In genomic region chr5:1526681-1527131, GRCh38 we compare ENCODE assay signal across 15 cellular contexts. TPM values are rescaled to one million over a fixed set of nuclear protein-coding genes. Genes with fewer than 3 reads are reported as not detected.
DNase-seq lines count a peak whose midpoint lies in the region; ATAC-seq, FAIRE-seq and TF ChIP-seq lines count a peak whose summit lies in the region.
"Had no signal": no experiment of that assay in that cellular context is flagged by ENCODE, and none has a peak within 500 bp of the region (broad histone marks: within the 10 kb centered on the region; RNA-seq: fewer than 3 reads in every experiment).

No MANE protein-coding gene starts in this region.

- no peak for FAIRE-seq in H1 (lab: Jason Lieb, UNC)

- H2BK15ac ChIP-seq in H1 (ENCODE audit: low read length): no peak overlapping the region

- H2AFZ ChIP-seq in H1 (ENCODE audit: low read length): no peak overlapping the region
- H2AFZ ChIP-seq: parathyroid adenoma had no signal

- H4K91ac ChIP-seq in H1 (replicated peaks; ENCODE audit: insufficient read length, low read length): no peak overlapping the region

- CTCF ChIA-PET in CD4-positive, alpha-beta T cell (lab: Charles Lee): no interaction called here
- CTCF ChIA-PET in H1 (lab: Charles Lee; ENCODE audit: partially characterized antibody): interaction anchor here (1.3 to 3.1 kb wide), 4 partner anchors 11 to 25 kb away, joined by 3 to 15 read pairs (median 4); no protein-coding TSS in a partner anchor

- peak overlapping the region; percentile 56 for H3K4me3 Mint-ChIP-seq in CD4-positive, alpha-beta T cell
- peak overlapping the region in 3 of 4 donors; percentile 17 to 82 (median 61) for H3K4me3 Mint-ChIP-seq in IgD-negative memory B cell

- WGBS in H1 (ENCODE audit: extremely low coverage in 1 of 2, insufficient coverage in 1 of 2, insufficient read length in 1 of 2, insufficient replicate concordance in 2 of 2, low coverage in 1 of 2, low lambda C conversion rate in 2 of 2, missing lambda C conversion rate in 1 of 2), 2 experiments: 84% methylated on average over 6 of the region's 9 CpGs; no CpG with 5 or more reads in 1 of the 2 experiments
- WGBS in psoas muscle, 3 donors: 81 to 88% (median 81%) methylated on average over 9 of the region's 9 CpGs
- 88% methylated on average over 8 of the region's 9 CpGs for WGBS in esophagus muscularis mucosa

- H2BK20ac ChIP-seq in H1 (ENCODE audit: low read length): no peak overlapping the region

- no peak overlapping the region for H3K18ac ChIP-seq in H1 (ENCODE audit: extremely low read depth, low read length)

- H3K4me1 Mint-ChIP-seq in CD4-positive, alpha-beta T cell (ENCODE audit: low read depth): peaks cover 12% of the 10 kb centered on the region
- H3K4me1 Mint-ChIP-seq in IgD-negative memory B cell: peaks cover 23 to 37% (median 31%) of the 10 kb centered on the region in 3 donors

- H3K79me1 ChIP-seq in H1 (ENCODE audit: low read depth, low read length): peaks cover 3% of the 10 kb centered on the region; the same call in 1 of the 2 replicates

- H3K14ac ChIP-seq in H1 (ENCODE audit: insufficient read length): no peak overlapping the region

- no peak overlapping the region for H3K27ac ChIP-seq in CD4-positive, alpha-beta T cell (ENCODE audit: low read depth, low read length)
- H3K27ac ChIP-seq in H1 (ENCODE audit: low read depth, low read length) (no peak overlapping the region), psoas muscle (no peak overlapping the region), esophagus muscularis mucosa (replicated peaks in 1 of 4) (no peak overlapping the region)
- H3K27ac ChIP-seq: parathyroid adenoma, SJSA1 had no signal

- H3K4me3 ChIP-seq in H1 (ENCODE audit: extremely low read depth in 1 of 4, insufficient read depth in 2 of 4, low read depth in 3 of 4, low read length in 4 of 4) (no peak overlapping the region), psoas muscle (no peak overlapping the region), esophagus muscularis mucosa (no peak overlapping the region)
- H3K4me3 ChIP-seq: SJSA1 had no signal

- no peak for TF ChIP-seq RAD21 in H1 (IDR thresholded peaks at IDR 0.05 in 1 of 2, conservative IDR thresholded peaks at IDR 0.05 in 1 of 2; ENCODE audit: low read depth in 2 of 2, low read length in 2 of 2)

- intact Hi-C loops in CD4-positive, alpha-beta T cell (cut with DNase I, micrococcal nuclease): no loop called here
- intact Hi-C loops in psoas muscle (cut with DNase I): loop anchor here in 1 of 2 donors (10.0 kb wide), 1 partner anchor 182 kb away; the partner anchor contains the start of gene CLPTM1L
- intact Hi-C loops in esophagus muscularis mucosa (cut with DNase I): loop anchor here (5.0 to 10.0 kb wide), 3 partner anchors 41 to 118 kb away; no protein-coding TSS in a partner anchor

- TF ChIP-seq POLR2A in H1 (IDR thresholded peaks at IDR 0.05; ENCODE audit: control extremely low read depth in 1 of 2, low read depth in 2 of 2, low read length in 2 of 2): no peak
- TF ChIP-seq POLR2A in esophagus muscularis mucosa (IDR thresholded peaks at IDR 0.05; ENCODE audit: low read depth): no peak

- peaks cover 15 to 19% of the 10 kb centered on the region in 2 experiments; a peak in 3 of 4 replicates for H3K79me2 ChIP-seq in H1 (ENCODE audit: control insufficient read depth in 1 of 2, insufficient read depth in 2 of 2, low read length in 2 of 2)

- H2BK5ac ChIP-seq in H1 (ENCODE audit: low read depth, low read length): no peak overlapping the region

- H3K27me3 ChIP-seq in CD4-positive, alpha-beta T cell (ENCODE audit: control insufficient read depth, insufficient read depth, low read length): no peaks in the 10 kb centered on the region
- H3K27me3 ChIP-seq in H1 (replicated peaks in 1 of 4; ENCODE audit: control insufficient read depth in 3 of 4, extremely low read depth in 1 of 4, insufficient read depth in 3 of 4, low read length in 3 of 4) (no peaks in the 10 kb centered on the region; a peak in 1 of 7 replicates), psoas muscle (ENCODE audit: insufficient read depth in 3 of 3, low read length in 2 of 3) (peaks cover 0 to 3% (median 0%) of the 10 kb centered on the region in 3 donors), esophagus muscularis mucosa (no peaks in the 10 kb centered on the region)

- TF ChIP-seq EP300 in H1 (IDR thresholded peaks at IDR 0.05; ENCODE audit: borderline replicate concordance in 1 of 2, low read depth in 2 of 2, low read length in 2 of 2) (no peak), esophagus muscularis mucosa (IDR thresholded peaks at IDR 0.05) (no peak)

- POLR2A ChIA-PET in CD4-positive, alpha-beta T cell (lab: Charles Lee): interaction anchor here (0.8 to 1.6 kb wide), 2 partner anchors 9 to 10 kb away, joined by 3 to 4 read pairs; no protein-coding TSS in a partner anchor
- POLR2A ChIA-PET in H1 (lab: Charles Lee; ENCODE audit: partially characterized antibody): interaction anchor here (1.0 to 6.0 kb wide), 3 partner anchors 10 to 13 kb away, joined by 3 to 54 read pairs (median 5); no protein-coding TSS in a partner anchor

- no peak overlapping the region for H3K4ac ChIP-seq in H1 (replicated peaks; ENCODE audit: insufficient read length, low read depth, low read length)

- no peak for ATAC-seq in CD4-positive, alpha-beta T cell (ENCODE audit: poor library complexity)
- ATAC-seq in psoas muscle (no peak), HG03571 (IDR thresholded peaks at IDR 0.05; ENCODE audit: unreplicated experiment) (no peak)

- H3K36me3 ChIP-seq in H1 (ENCODE audit: control insufficient read depth in 2 of 4, insufficient read depth in 4 of 4, low read length in 3 of 4) (no peaks in the 10 kb centered on the region), psoas muscle (ENCODE audit: insufficient read depth in 1 of 2, low read depth in 1 of 2) (no peaks in the 10 kb centered on the region), esophagus muscularis mucosa (no peaks in the 10 kb centered on the region)

- H2AK5ac ChIP-seq in H1 (ENCODE audit: low read depth, low read length): 0 out of 2 replicates have a peak overlapping the region, but pooled peaks have one; percentile 13

- no peak overlapping the region for H3K9ac ChIP-seq in H1 (replicated peaks in 1 of 4; ENCODE audit: extremely low read depth in 1 of 4, low read depth in 3 of 4, low read length in 3 of 4)
- H3K9ac ChIP-seq: parathyroid adenoma had no signal

- H4K5ac ChIP-seq in H1 (ENCODE audit: insufficient read length, low read depth, low read length): no peak overlapping the region

- H3K23ac ChIP-seq in H1 (ENCODE audit: insufficient read length): no peak overlapping the region

- peaks cover 0 to 14% (median 11%) of the 10 kb centered on the region in 4 experiments; a peak in 6 of 7 replicates for H3K4me1 ChIP-seq in H1 (replicated peaks in 1 of 4; ENCODE audit: control insufficient read depth in 3 of 4, insufficient read depth in 4 of 4, low read length in 3 of 4)
- H3K4me1 ChIP-seq in psoas muscle: no peaks in the 10 kb centered on the region
- peaks cover 9 to 25% (median 23%) of the 10 kb centered on the region in 4 donors for H3K4me1 ChIP-seq in esophagus muscularis mucosa

- no peak overlapping the region for H2BK120ac ChIP-seq in H1 (replicated peaks; ENCODE audit: low read depth, low read length)

- no peaks in the 10 kb centered on the region for H3K9me3 ChIP-seq in CD4-positive, alpha-beta T cell (ENCODE audit: control insufficient read depth, low read length)
- H3K9me3 ChIP-seq in H1 (ENCODE audit: insufficient read depth in 2 of 2, low read depth in 1 of 2, low read length in 1 of 2) (no peaks in the 10 kb centered on the region), psoas muscle (no peaks in the 10 kb centered on the region), esophagus muscularis mucosa (no peaks in the 10 kb centered on the region)

- H3K27me3 Mint-ChIP-seq in CD4-positive, alpha-beta T cell: no peaks in the 10 kb centered on the region
- no peaks in the 10 kb centered on the region for H3K27me3 Mint-ChIP-seq in IgD-negative memory B cell

- H3K9me3 Mint-ChIP-seq in CD4-positive, alpha-beta T cell: no peaks in the 10 kb centered on the region
- H3K9me3 Mint-ChIP-seq in IgD-negative memory B cell: no peaks in the 10 kb centered on the region

- peaks cover 2 to 9% of the 10 kb centered on the region in 2 experiments for H4K20me1 ChIP-seq in H1 (replicated peaks in 1 of 2; ENCODE audit: control insufficient read depth in 1 of 2, insufficient read depth in 2 of 2, low read length in 2 of 2)

- DNase-seq in CD4-positive, alpha-beta T cell: peak in 1 of 10 experiments; percentile 24
- no peak for DNase-seq in H1 (ENCODE audit: low read depth in 1 of 2, low spot score in 2 of 2)
- DNase-seq in psoas muscle: peak; percentile 6 to 28
- no peak for DNase-seq in middle frontal gyrus (ENCODE audit: extremely low spot score, low spot score)
- DNase-seq in esophagus muscularis mucosa (ENCODE audit: extremely low spot score): no peak
- no peak for DNase-seq in cortex of kidney (lab: John Stamatoyannopoulos, UW)
- DNase-seq: C1 segment of cervical spinal cord; dermis blood vessel endothelial cell; mesendoderm; NCI-H2171; NK-92 treated with Interleukin-12 subunit alpha and Interleukin-12 subunit beta, amount 100 ng/mL, for 24 hours had no signal

- no peak overlapping the region for H3K4me2 ChIP-seq in H1 (ENCODE audit: insufficient read depth in 1 of 2, low read depth in 2 of 2, low read length in 2 of 2)

- H3K23me2 ChIP-seq in H1 (ENCODE audit: low read depth, low read length): peaks cover 13% of the 10 kb centered on the region; the same call in 1 of the 2 replicates

- no peak overlapping the region for H3K56ac ChIP-seq in H1 (replicated peaks; ENCODE audit: insufficient read length, low read depth, low read length)

- no peak overlapping the region for H3K27ac Mint-ChIP-seq in CD4-positive, alpha-beta T cell
- peak overlapping the region in 2 of 3 donors; percentile 73 to 84 for H3K27ac Mint-ChIP-seq in IgD-negative memory B cell

- no peak overlapping the region; the same call in 1 of the 2 replicates for H4K8ac ChIP-seq in H1 (ENCODE audit: extremely low read depth, insufficient read depth, low read length)

- H2BK12ac ChIP-seq in H1 (ENCODE audit: low read depth, low read length): 0 out of 2 replicates have a peak overlapping the region, but pooled peaks have one; percentile 39

- H3K36me3 Mint-ChIP-seq in CD4-positive, alpha-beta T cell (ENCODE audit: low read depth): peaks cover 8% of the 10 kb centered on the region
- H3K36me3 Mint-ChIP-seq in IgD-negative memory B cell: peaks cover 4% of the 10 kb centered on the region

- no peak for TF ChIP-seq CTCF in CD4-positive, alpha-beta T cell (IDR thresholded peaks at IDR 0.05)
- TF ChIP-seq CTCF in H1 (IDR thresholded peaks at IDR 0.05; ENCODE audit: control extremely low read depth in 1 of 3, insufficient read depth in 1 of 3, low read depth in 1 of 3, low read length in 3 of 3) (no peak), psoas muscle (IDR thresholded peaks at IDR 0.05) (no peak), esophagus muscularis mucosa (IDR thresholded peaks at IDR 0.05) (no peak)

RNA-seq across cellular contexts. Expression of gene LPCAT1, which starts 2.9 kb away (rescaled TPM):
- total RNA-seq in CD4-positive, alpha-beta T cell: 10 to 100 TPM; 20.4 to 21.2 TPM
- 76.4 TPM for polyA plus RNA-seq in IgD-negative memory B cell
- 260 and 266 TPM in 2 replicates for total RNA-seq in H1 (2021; fragmentation: NEBNext Ultra II Directional; extraction: Animal tissue kit (Norgen Biotek cat#: 25700))
- polyA plus RNA-seq in H1 (2011; rRNA removed): 107 and 168 TPM in 2 replicates
- 145 TPM for polyA plus RNA-seq in H1 (2011; cell fraction: cytosol; rRNA removed)
- 161 TPM for polyA plus RNA-seq in H1 (2011; cell fraction: nucleus; rRNA removed)
- polyA plus RNA-seq in H1 (2012, experiment 1 of 2): 129 to 148 TPM (median 136 TPM) in 4 replicates
- 146 TPM for polyA plus RNA-seq in H1 (2012, experiment 2 of 2)
- polyA plus RNA-seq in H1 (2013, experiment 1 of 2): 245 TPM
- 311 TPM for polyA plus RNA-seq in H1 (2013, experiment 2 of 2)
- polyA minus RNA-seq in H1 (2011; rRNA and poly(A)+ RNA removed): 76.4 and 90.5 TPM in 2 replicates
- 92.9 TPM for polyA minus RNA-seq in H1 (2011; cell fraction: cytosol; rRNA and poly(A)+ RNA removed)
- polyA minus RNA-seq in H1 (2011; cell fraction: nucleus; rRNA and poly(A)+ RNA removed): 64.8 TPM
- 1 to 10 TPM; 4.7 to 6.2 (median 6.1) TPM for total RNA-seq in psoas muscle
- 1 to 10 TPM; 2.4 to 4.2 (median 3.4) TPM for polyA plus RNA-seq in psoas muscle
- 10 to 100 TPM; 22.5 to 51.7 (median 35.0) TPM for total RNA-seq in esophagus muscularis mucosa

Comparison
In these comparisons a context has a peak if more than half of its experiments do, and no peak if none do; other contexts are left out.
1. DNase-seq: peak in psoas muscle (2 of 2); none in H1 (0 of 2), middle frontal gyrus (single experiment), esophagus muscularis mucosa (single experiment) and cortex of kidney (single experiment).